In the genomic region with DNA sequence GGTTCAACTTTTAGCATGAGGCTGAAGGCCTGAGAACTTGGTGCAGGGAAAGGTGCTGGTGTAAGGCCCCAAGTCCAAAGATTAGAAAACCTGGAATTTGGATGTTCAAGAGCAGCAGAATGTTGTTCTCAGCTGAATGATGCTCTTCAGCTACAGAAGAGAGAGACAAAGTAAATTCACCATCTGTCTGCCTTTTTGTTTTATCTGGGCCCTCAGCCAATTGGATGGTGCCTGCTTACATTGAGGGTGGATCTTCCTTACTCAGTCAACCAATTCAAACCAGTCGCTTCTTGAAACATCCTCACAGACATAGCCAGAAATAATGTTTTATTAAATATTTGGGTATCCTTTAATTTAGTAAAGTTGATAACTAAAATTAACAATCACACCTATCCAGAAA, we compare ENCODE assay signal across 19 cellular contexts.
DNase-seq lines count a peak whose midpoint lies in the region; ATAC-seq and TF ChIP-seq lines count a peak whose summit lies in the region.
"Had no signal": no experiment of that assay in that cellular context is flagged by ENCODE, and none has a peak within 500 bp of the region (broad histone marks: within the 10 kb centered on the region; RNA-seq: fewer than 3 reads in every experiment).

No MANE protein-coding gene starts in this region.

- H4K91ac ChIP-seq in H9 (ENCODE audit: insufficient read length, low read depth, low read length): no peak overlapping the region

- no peak for TF ChIP-seq CTCF in H9 (conservative IDR thresholded peaks at IDR 0.05)

- no peak overlapping the region for H3K27ac ChIP-seq in H9 (ENCODE audit: insufficient read length, low read depth, low read length)
- H3K27ac ChIP-seq: C4-2B, HL-60 had no signal

- peak; percentile 36 for DNase-seq in Ammon's horn (ENCODE audit: low spot score)
- DNase-seq in NCI-H1694 (lab: John Stamatoyannopoulos, UW): peak; percentile 71
- peak; percentile 47 for DNase-seq in NCI-H524 treated with DMSO at 0.1 percent for 48 hours (lab: John Stamatoyannopoulos, UW)
- peak; percentile 9 for DNase-seq in cerebellum (ENCODE audit: low spot score)
- no peak for DNase-seq in activated T-helper 1 cell treated with anti-CD3 and anti-CD28 coated beads, Interleukin-12 subunit alpha, Interleukin-12 subunit beta, Interleukin-2, Interleukin-4 antibody, amounts not matched to agents 30 ng/mL and 10 ng/mL and 1 ng/mL, durations not matched to agents 14 hours and 24 hours and 36 hours (ENCODE audit: low spot score)
- DNase-seq in H9: no peak
- no peak for DNase-seq in cardiac septum (ENCODE audit: low spot score)
- DNase-seq: BE2C; CD8-positive, alpha-beta T cell; COR-L47; DMS153; DMS79 treated with DMSO at 0.1 percent for 48 hours; EL; GDM1; HCEC 1CT; HFFc6 had no signal

- no peak overlapping the region for H3T11ph ChIP-seq in H9 (ENCODE audit: low read length)

- no peak overlapping the region for H2AK5ac ChIP-seq in H9 (ENCODE audit: insufficient read length, low read length)

- H2BK120ac ChIP-seq in H9 (ENCODE audit: low read depth, low read length, poor library complexity, severe bottlenecking): no peak overlapping the region

- no peak for ATAC-seq in HG02938 (IDR thresholded peaks at IDR 0.05; ENCODE audit: unreplicated experiment)
- ATAC-seq: CD8-positive, alpha-beta T cell had no signal

- no peaks in the 10 kb centered on the region for H3K9me3 ChIP-seq in H9 (ENCODE audit: control insufficient read depth, low read depth, low read length)
- H3K9me3 ChIP-seq: BE2C had no signal

- H3K18ac ChIP-seq in H9 (ENCODE audit: insufficient read length, low read depth, low read length): no peak overlapping the region

- H3K23ac ChIP-seq in H9 (ENCODE audit: insufficient read length, low read depth, low read length): no peak overlapping the region

- H3K4me2 ChIP-seq in H9 (ENCODE audit: insufficient read depth, insufficient read length, low read length): no peak overlapping the region

- no peak overlapping the region for H4K5ac ChIP-seq in H9 (ENCODE audit: insufficient read length, low read depth, low read length)

- intact Hi-C loops in activated T-helper 1 cell treated with anti-CD3 and anti-CD28 coated beads, Interleukin-12 subunit alpha, Interleukin-12 subunit beta, Interleukin-2, Interleukin-4 antibody, amounts not matched to agents 30 ng/mL and 10 ng/mL and 1 ng/mL, durations not matched to agents 14 hours and 24 hours and 36 hours (cut with micrococcal nuclease): no loop called here
- intact Hi-C loops in cardiac septum (cut with DNase I): no loop called here

- H3K27ac Mint-ChIP-seq in activated T-helper 1 cell treated with anti-CD3 and anti-CD28 coated beads, Interleukin-12 subunit alpha, Interleukin-12 subunit beta, Interleukin-2, Interleukin-4 antibody, amounts not matched to agents 30 ng/mL and 10 ng/mL and 1 ng/mL, durations not matched to agents 14 hours and 24 hours and 36 hours: no peak overlapping the region
- no peak overlapping the region for H3K27ac Mint-ChIP-seq in H9
- H3K27ac Mint-ChIP-seq: CD8-positive, alpha-beta T cell; HFFc6 had no signal

- H3K23me2 ChIP-seq in H9 (ENCODE audit: insufficient read length, low read depth, low read length, poor library complexity, severe bottlenecking): no peaks in the 10 kb centered on the region

- no peaks in the 10 kb centered on the region for H3K27me3 Mint-ChIP-seq in activated T-helper 1 cell treated with anti-CD3 and anti-CD28 coated beads, Interleukin-12 subunit alpha, Interleukin-12 subunit beta, Interleukin-2, Interleukin-4 antibody, amounts not matched to agents 30 ng/mL and 10 ng/mL and 1 ng/mL, durations not matched to agents 14 hours and 24 hours and 36 hours (ENCODE audit: insufficient read depth)
- no peaks in the 10 kb centered on the region for H3K27me3 Mint-ChIP-seq in H9 (ENCODE audit: low read depth)

- H2BK5ac ChIP-seq in H9 (ENCODE audit: insufficient read length, low read length): no peak overlapping the region

- H2AFZ ChIP-seq in H9 (ENCODE audit: low read length): no peak overlapping the region

- H3K9me3 Mint-ChIP-seq in activated T-helper 1 cell treated with anti-CD3 and anti-CD28 coated beads, Interleukin-12 subunit alpha, Interleukin-12 subunit beta, Interleukin-2, Interleukin-4 antibody, amounts not matched to agents 30 ng/mL and 10 ng/mL and 1 ng/mL, durations not matched to agents 14 hours and 24 hours and 36 hours: peaks cover 3% of the 10 kb centered on the region
- H3K9me3 Mint-ChIP-seq in H9: no peaks in the 10 kb centered on the region; a peak in 1 of 5 replicates
- H3K9me3 Mint-ChIP-seq: CD8-positive, alpha-beta T cell; HFFc6 had no signal

- H3K4ac ChIP-seq in H9 (ENCODE audit: low read depth, low read length): no peak overlapping the region

- no peak overlapping the region for H3K56ac ChIP-seq in H9 (ENCODE audit: insufficient read length, low read depth, low read length)

- H2BK15ac ChIP-seq in H9 (ENCODE audit: low read depth, low read length): no peak overlapping the region

- no peaks in the 10 kb centered on the region for H3K4me1 Mint-ChIP-seq in activated T-helper 1 cell treated with anti-CD3 and anti-CD28 coated beads, Interleukin-12 subunit alpha, Interleukin-12 subunit beta, Interleukin-2, Interleukin-4 antibody, amounts not matched to agents 30 ng/mL and 10 ng/mL and 1 ng/mL, durations not matched to agents 14 hours and 24 hours and 36 hours (ENCODE audit: low read depth)
- peaks cover 0 to 3% of the 10 kb centered on the region in 2 experiments; a peak in 1 of 4 replicates for H3K4me1 Mint-ChIP-seq in H9

- no peaks in the 10 kb centered on the region for H3K36me3 Mint-ChIP-seq in activated T-helper 1 cell treated with anti-CD3 and anti-CD28 coated beads, Interleukin-12 subunit alpha, Interleukin-12 subunit beta, Interleukin-2, Interleukin-4 antibody, amounts not matched to agents 30 ng/mL and 10 ng/mL and 1 ng/mL, durations not matched to agents 14 hours and 24 hours and 36 hours (ENCODE audit: low read depth)
- H3K36me3 Mint-ChIP-seq in H9 (ENCODE audit: insufficient read depth in 1 of 3, low read depth in 3 of 3): no peaks in the 10 kb centered on the region
- H3K36me3 Mint-ChIP-seq: CD8-positive, alpha-beta T cell had no signal

- H3K4me1 ChIP-seq in H9 (ENCODE audit: insufficient read depth, low read length): no peaks in the 10 kb centered on the region
- H3K4me1 ChIP-seq: BE2C had no signal

- no peak overlapping the region for H4K8ac ChIP-seq in H9 (replicated peaks; ENCODE audit: insufficient read length, low read depth, low read length)

- no CpG with 5 or more reads among the region's 1 CpG for WGBS in H9 (ENCODE audit: extremely low coverage, insufficient read length, low lambda C conversion rate)

- no peak overlapping the region for H3K4me3 Mint-ChIP-seq in activated T-helper 1 cell treated with anti-CD3 and anti-CD28 coated beads, Interleukin-12 subunit alpha, Interleukin-12 subunit beta, Interleukin-2, Interleukin-4 antibody, amounts not matched to agents 30 ng/mL and 10 ng/mL and 1 ng/mL, durations not matched to agents 14 hours and 24 hours and 36 hours
- no peak overlapping the region for H3K4me3 Mint-ChIP-seq in H9
- H3K4me3 Mint-ChIP-seq: CD8-positive, alpha-beta T cell; HFFc6 had no signal

- no peak overlapping the region for H3K14ac ChIP-seq in H9 (ENCODE audit: insufficient read depth, low read length)

- no peak overlapping the region for H3K9ac ChIP-seq in H9 (ENCODE audit: extremely low read depth, insufficient read length, low read length)

- H3K27me3 ChIP-seq in H9 (ENCODE audit: insufficient read depth, low read length): no peaks in the 10 kb centered on the region
- H3K27me3 ChIP-seq: BE2C had no signal

- H3K79me1 ChIP-seq in H9 (ENCODE audit: insufficient read depth, low read depth, low read length, poor library complexity, severe bottlenecking): no peaks in the 10 kb centered on the region

- no peaks in the 10 kb centered on the region for H4K20me1 ChIP-seq in H9 (ENCODE audit: control insufficient read depth, insufficient read depth, insufficient read length)

- H3K79me2 ChIP-seq in H9 (ENCODE audit: insufficient read depth, low read length): no peaks in the 10 kb centered on the region

- H2BK12ac ChIP-seq in H9 (ENCODE audit: insufficient read length, low read depth, low read length): no peak overlapping the region

- no peak overlapping the region for H2BK20ac ChIP-seq in H9 (ENCODE audit: low read depth, low read length, poor library complexity, severe bottlenecking)

Comparison
In these comparisons a context has a peak if more than half of its experiments do, and no peak if none do; other contexts are left out.
1. DNase-seq: peak in Ammon's horn (single experiment), NCI-H1694 (single experiment), NCI-H524 treated with DMSO at 0.1 percent for 48 hours (single experiment) and cerebellum (single experiment); none in activated T-helper 1 cell treated with anti-CD3 and anti-CD28 coated beads, Interleukin-12 subunit alpha, Interleukin-12 subunit beta, Interleukin-2, Interleukin-4 antibody, amounts not matched to agents 30 ng/mL and 10 ng/mL and 1 ng/mL, durations not matched to agents 14 hours and 24 hours and 36 hours (single experiment), H9 (single experiment) and cardiac septum (single experiment).